ENCODE assay signal across 1 cellular context in the genomic region with DNA sequence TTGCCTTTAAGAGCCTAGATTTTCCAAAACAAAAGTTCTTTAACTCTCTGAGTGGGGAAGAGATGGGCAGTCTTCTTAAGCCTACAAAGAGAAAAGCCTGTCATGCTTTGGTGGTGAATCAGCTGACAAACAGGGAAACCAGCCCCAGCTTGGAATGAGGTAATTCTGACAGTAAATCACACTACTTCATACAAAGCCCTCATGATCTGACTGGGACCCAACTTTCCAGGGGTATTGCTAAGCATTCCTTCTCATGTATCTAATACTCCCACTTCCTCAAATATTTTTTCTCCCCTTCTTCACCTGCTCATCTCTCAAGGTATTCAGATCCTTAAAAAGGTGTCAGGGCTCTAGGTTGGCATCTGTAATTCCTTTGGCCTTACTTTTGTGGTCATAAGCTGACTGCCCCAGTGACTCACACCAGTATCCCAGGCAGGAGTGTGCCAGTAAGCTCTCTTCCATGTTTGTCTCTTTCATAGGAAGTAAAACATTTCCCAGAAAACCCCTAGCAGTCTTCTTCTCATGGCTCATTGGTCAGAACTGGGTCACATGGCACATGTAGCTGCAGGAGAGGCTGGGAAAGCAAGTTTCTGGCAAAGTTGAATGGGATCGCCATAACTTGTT.
TF ChIP-seq lines count a peak whose summit lies in the region.

No MANE protein-coding gene starts in this region.

TF ChIP-seq in SK-N-SH treated with all-trans-retinoic acid at 6 μM for 48 hours, 23 proteins besides CTCF, POLR2A, EP300 and RAD21 (continued from another document):
- TF ChIP-seq, protein P1, sequence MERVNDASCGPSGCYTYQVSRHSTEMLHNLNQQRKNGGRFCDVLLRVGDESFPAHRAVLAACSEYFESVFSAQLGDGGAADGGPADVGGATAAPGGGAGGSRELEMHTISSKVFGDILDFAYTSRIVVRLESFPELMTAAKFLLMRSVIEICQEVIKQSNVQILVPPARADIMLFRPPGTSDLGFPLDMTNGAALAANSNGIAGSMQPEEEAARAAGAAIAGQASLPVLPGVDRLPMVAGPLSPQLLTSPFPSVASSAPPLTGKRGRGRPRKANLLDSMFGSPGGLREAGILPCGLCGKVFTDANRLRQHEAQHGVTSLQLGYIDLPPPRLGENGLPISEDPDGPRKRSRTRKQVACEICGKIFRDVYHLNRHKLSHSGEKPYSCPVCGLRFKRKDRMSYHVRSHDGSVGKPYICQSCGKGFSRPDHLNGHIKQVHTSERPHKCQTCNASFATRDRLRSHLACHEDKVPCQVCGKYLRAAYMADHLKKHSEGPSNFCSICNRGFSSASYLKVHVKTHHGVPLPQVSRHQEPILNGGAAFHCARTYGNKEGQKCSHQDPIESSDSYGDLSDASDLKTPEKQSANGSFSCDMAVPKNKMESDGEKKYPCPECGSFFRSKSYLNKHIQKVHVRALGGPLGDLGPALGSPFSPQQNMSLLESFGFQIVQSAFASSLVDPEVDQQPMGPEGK (CRISPR knock-in tag; IDR thresholded peaks at IDR 0.05; ENCODE audit: borderline replicate concordance) = 0 out of 2 replicates have a peak, but pooled peaks have one; percentile 21
